Comparison of ENCODE assay signal across 8 cellular contexts in genomic region chr3:66481071-66482001, GRCh38. TPM values are rescaled to one million over a fixed set of nuclear protein-coding genes. Genes with fewer than 3 reads are reported as not detected.
DNase-seq lines count a peak whose midpoint lies in the region; ATAC-seq and TF ChIP-seq lines count a peak whose summit lies in the region.

No MANE protein-coding gene starts in this region.

- H3K36me3 ChIP-seq in mesendoderm (ENCODE audit: control insufficient read depth, insufficient read depth, low read length) (no peaks in the 10 kb centered on the region), PC-3 (ENCODE audit: low read depth, low read length) (no peaks in the 10 kb centered on the region)

- no CpG with 5 or more reads among the region's 13 CpGs for WGBS in mesendoderm (ENCODE audit: extremely low coverage, insufficient coverage, low lambda C conversion rate)

- no peak overlapping the region for H3K18ac ChIP-seq in mesendoderm (ENCODE audit: low read length)

- H3K4me3 ChIP-seq in mesendoderm (ENCODE audit: low read length) (no peak overlapping the region), PC-3 (ENCODE audit: low read length) (no peak overlapping the region)

- H4K5ac ChIP-seq in mesendoderm (ENCODE audit: low read length): no peak overlapping the region

- H3K9me3 ChIP-seq in PC-3 (ENCODE audit: low read length): no peaks in the 10 kb centered on the region

- peaks cover 45% of the 10 kb centered on the region for H3K79me1 ChIP-seq in mesendoderm (ENCODE audit: low read length)

- no peak overlapping the region for H2AFZ ChIP-seq in PC-3 (ENCODE audit: low read length)

- no peak overlapping the region for H3K56ac ChIP-seq in mesendoderm (ENCODE audit: low read length)

- intact Hi-C loops in activated CD8-positive, alpha-beta T cell treated with anti-CD3 and anti-CD28 coated beads for 36 hours (cut with micrococcal nuclease): loop anchor here (1.0 kb wide), 1 partner anchor 9 kb away; no protein-coding TSS in a partner anchor
- intact Hi-C loops in PC-3 (cut with micrococcal nuclease): no loop called here

- H3K4me1 Mint-ChIP-seq in activated CD8-positive, alpha-beta T cell treated with anti-CD3 and anti-CD28 coated beads for 36 hours (ENCODE audit: low read depth): peaks cover 73% of the 10 kb centered on the region

- H3K9ac ChIP-seq in mesendoderm (ENCODE audit: low read length) (no peak overlapping the region), PC-3 (ENCODE audit: low read length) (no peak overlapping the region)

- H3K4me2 ChIP-seq in mesendoderm (ENCODE audit: low read length) (no peak overlapping the region), PC-3 (ENCODE audit: low read length) (no peak overlapping the region)

- H3K79me2 ChIP-seq in mesendoderm (ENCODE audit: control insufficient read depth, insufficient read depth, low read length): peaks cover 61% of the 10 kb centered on the region
- H3K79me2 ChIP-seq in PC-3 (ENCODE audit: low read length): no peaks in the 10 kb centered on the region

- peak; percentile 34 for ATAC-seq in GM19467 (IDR thresholded peaks at IDR 0.05; ENCODE audit: unreplicated experiment)
- ATAC-seq in activated CD8-positive, alpha-beta T cell treated with anti-CD3 and anti-CD28 coated beads for 36 hours: peak; percentile 28
- ATAC-seq in PC-3: no peak

- peaks cover 9% of the 10 kb centered on the region for H3K9me3 Mint-ChIP-seq in activated CD8-positive, alpha-beta T cell treated with anti-CD3 and anti-CD28 coated beads for 36 hours

- peak; percentile 27 for DNase-seq in AG08396 (ENCODE audit: low spot score)
- no peak for DNase-seq in activated CD8-positive, alpha-beta T cell treated with anti-CD3 and anti-CD28 coated beads for 36 hours
- no peak for DNase-seq in mesendoderm
- no peak for DNase-seq in germinal center (ENCODE audit: low spot score)
- no peak for DNase-seq in Kasumi-1 (lab: John Stamatoyannopoulos, UW)
- no peak for DNase-seq in KG1 (lab: John Stamatoyannopoulos, UW)
- DNase-seq in PC-3: no peak

- H4K8ac ChIP-seq in mesendoderm (ENCODE audit: low read depth, low read length): no peak overlapping the region

- H3K4me1 ChIP-seq in mesendoderm (ENCODE audit: control insufficient read depth, low read depth, low read length): peaks cover 29% of the 10 kb centered on the region
- H3K4me1 ChIP-seq in PC-3 (ENCODE audit: insufficient read depth, low read length): no peaks in the 10 kb centered on the region

- CTCF ChIA-PET in activated CD8-positive, alpha-beta T cell treated with anti-CD3 and anti-CD28 coated beads for 36 hours (lab: Charles Lee): interaction anchor here (0.8 to 2.3 kb wide), 4 partner anchors 9 to 77 kb away, joined by 3 to 12 read pairs (median 6); no protein-coding TSS in a partner anchor
- CTCF ChIA-PET in PC-3 (lab: Charles Lee): no interaction called here

- peak overlapping the region; percentile 54 for H3K4me3 Mint-ChIP-seq in activated CD8-positive, alpha-beta T cell treated with anti-CD3 and anti-CD28 coated beads for 36 hours

- H3K27me3 Mint-ChIP-seq in activated CD8-positive, alpha-beta T cell treated with anti-CD3 and anti-CD28 coated beads for 36 hours: peaks cover 1% of the 10 kb centered on the region

- no peak overlapping the region for H2BK15ac ChIP-seq in mesendoderm (replicated peaks; ENCODE audit: low read depth)

- TF ChIP-seq CTCF in activated CD8-positive, alpha-beta T cell treated with anti-CD3 and anti-CD28 coated beads for 36 hours (IDR thresholded peaks at IDR 0.05): no peak
- no peak for TF ChIP-seq CTCF in PC-3 (conservative IDR thresholded peaks at IDR 0.05; ENCODE audit: low read depth, low read length)

- peak overlapping the region; percentile 62 for H2BK120ac ChIP-seq in mesendoderm (ENCODE audit: low read depth, low read length)

- no peak overlapping the region for H2BK5ac ChIP-seq in mesendoderm (ENCODE audit: low read length)

- no peaks in the 10 kb centered on the region for H3K9me2 ChIP-seq in PC-3 (replicated peaks; ENCODE audit: low read length)

- POLR2A ChIA-PET in activated CD8-positive, alpha-beta T cell treated with anti-CD3 and anti-CD28 coated beads for 36 hours (lab: Charles Lee): interaction anchor here (0.8 to 5.7 kb wide), 4 partner anchors 8 to 13 kb away, joined by 3 to 33 read pairs (median 8); no protein-coding TSS in a partner anchor
- POLR2A ChIA-PET in PC-3 (lab: Charles Lee; ENCODE audit: unreplicated experiment): no interaction called here

- peak overlapping the region; percentile 93 for H3K27ac Mint-ChIP-seq in activated CD8-positive, alpha-beta T cell treated with anti-CD3 and anti-CD28 coated beads for 36 hours

- H3K27me3 ChIP-seq in mesendoderm (ENCODE audit: insufficient read depth, low read length, poor library complexity) (no peaks in the 10 kb centered on the region), PC-3 (ENCODE audit: low read length) (no peaks in the 10 kb centered on the region)

- no peak overlapping the region for H2AK5ac ChIP-seq in mesendoderm (ENCODE audit: low read length)

- H3K27ac ChIP-seq in mesendoderm (ENCODE audit: low read depth, low read length) (no peak overlapping the region), PC-3 (ENCODE audit: low read length) (no peak overlapping the region)

- no peak overlapping the region for H3K23ac ChIP-seq in mesendoderm (ENCODE audit: low read length)

- no peaks in the 10 kb centered on the region for H4K20me1 ChIP-seq in PC-3 (ENCODE audit: low read length)

- H3K36me3 Mint-ChIP-seq in activated CD8-positive, alpha-beta T cell treated with anti-CD3 and anti-CD28 coated beads for 36 hours (ENCODE audit: low read depth): peaks cover 21% of the 10 kb centered on the region

- H3K4ac ChIP-seq in mesendoderm (ENCODE audit: low read depth, low read length): no peak overlapping the region

- BruUV-seq in PC-3 (replicated peaks; lab: Mats Ljungman, UMichigan): no TSS peak

- H3F3A ChIP-seq in PC-3 (ENCODE audit: low read length, unreplicated experiment): no peaks in the 10 kb centered on the region

RNA-seq across cellular contexts. Expression of gene LRIG1, which starts 19.5 kb away (rescaled TPM):
- 10 to 100 TPM; 12.7 to 13.0 TPM for total RNA-seq in activated CD8-positive, alpha-beta T cell treated with anti-CD3 and anti-CD28 coated beads for 36 hours
- 10.9 TPM for polyA plus RNA-seq in mesendoderm (2013, experiment 1 of 2)
- polyA plus RNA-seq in mesendoderm (2013, experiment 2 of 2): 12.6 TPM
- 2.2 and 2.9 TPM in 2 replicates for total RNA-seq in PC-3 (2014; rRNA removed)
